In the genomic region with DNA sequence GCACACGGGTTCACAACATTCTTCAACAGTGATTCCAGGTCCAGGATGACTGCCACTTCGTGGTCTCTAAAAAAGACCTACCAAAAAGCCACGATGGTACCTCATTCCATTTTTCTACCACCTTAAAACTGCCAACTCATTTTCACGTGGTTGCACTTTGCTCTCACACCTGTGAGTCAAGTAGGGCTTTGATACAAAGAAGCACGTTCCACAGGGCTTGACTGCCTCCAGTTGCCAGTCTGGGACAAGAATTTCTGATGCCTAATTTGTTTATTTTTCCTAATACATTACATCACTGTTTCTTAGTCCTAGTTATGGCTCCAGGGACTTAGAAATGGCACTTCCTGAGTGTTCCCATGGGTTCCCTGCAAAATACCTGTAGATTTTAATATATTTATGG, we compare ENCODE assay signal across 21 cellular contexts.
A peak's percentile ranks its signal among the peaks of the same experiment; 100 is the strongest.
DNase-seq lines count a peak whose midpoint lies in the region; ATAC-seq and TF ChIP-seq lines count a peak whose summit lies in the region.
"Had no signal": no experiment of that assay in that cellular context is flagged by ENCODE, and none has a peak within 500 bp of the region (broad histone marks: within the 10 kb centered on the region; RNA-seq: fewer than 3 reads in every experiment).

No MANE protein-coding gene starts in this region.

- peak; percentile 63 for TF ChIP-seq RAD21 in neural cell (conservative IDR thresholded peaks at IDR 0.05)

- no peak overlapping the region for H2AFZ ChIP-seq in neural cell (ENCODE audit: low read depth, low read length)

- H3F3A ChIP-seq in neural cell (ENCODE audit: insufficient read depth, low read length, poor library complexity, severe bottlenecking) = no peaks in the 10 kb centered on the region

- H3K27me3 ChIP-seq in neural cell (ENCODE audit: insufficient read depth, low read depth, low read length) = no peaks in the 10 kb centered on the region
- H3K27me3 ChIP-seq: BLaER1 had no signal

- ATAC-seq in GM18867 (IDR thresholded peaks at IDR 0.05; ENCODE audit: unreplicated experiment) = no peak
- no peak for ATAC-seq in GM21390 (IDR thresholded peaks at IDR 0.05; ENCODE audit: unreplicated experiment)
- ATAC-seq: CD8-positive, alpha-beta T cell; GM12878; HCT116; K562 had no signal

- peak overlapping the region; percentile 70 for H3K27ac ChIP-seq in neural cell (ENCODE audit: low read length)
- H3K27ac ChIP-seq: BLaER1 had no signal

- DNase-seq in Caki2 (ENCODE audit: low read depth) (peak; percentile 56), DMS79 (lab: John Stamatoyannopoulos, UW) (peak; percentile 73), kidney tubule cell (ENCODE audit: low spot score) (peak; percentile 72), GM20000 (ENCODE audit: low spot score) (no peak), activated gamma-delta T cell treated with Interleukin-2 at 50 U/mL for 16 hours (no peak)
- DNase-seq: 8988T; CD8-positive, alpha-beta T cell; DMS 273 treated with DMSO at 0.1 percent for 48 hours; DND-41; EL; GOT3; H7; HFFc6; IMR-90 had no signal

- H3K9me3 ChIP-seq in neural cell (ENCODE audit: low read length) = no peaks in the 10 kb centered on the region
- H3K9me3 ChIP-seq: BLaER1 had no signal

- H3K79me2 ChIP-seq in neural cell (replicated peaks; ENCODE audit: insufficient read depth, low read length) = no peaks in the 10 kb centered on the region

- no peak overlapping the region for H3K4me3 ChIP-seq in neural cell (ENCODE audit: low read length)
- H3K4me3 ChIP-seq: BLaER1, GM12878, K562 had no signal

- no peaks in the 10 kb centered on the region for H3K9me2 ChIP-seq in neural cell (ENCODE audit: insufficient read depth, low read length)

- no peak for TF ChIP-seq EP300 in neural cell (conservative IDR thresholded peaks at IDR 0.05; ENCODE audit: poor library complexity, severe bottlenecking)

- H4K20me1 ChIP-seq in neural cell (ENCODE audit: insufficient read depth) = no peaks in the 10 kb centered on the region
- H4K20me1 ChIP-seq: BLaER1 had no signal

- H3K9ac ChIP-seq in neural cell (ENCODE audit: low read length) = no peak overlapping the region
- H3K9ac ChIP-seq: BLaER1 had no signal

- H3K4me2 ChIP-seq in neural cell (ENCODE audit: low read length) = no peak overlapping the region
- H3K4me2 ChIP-seq: BLaER1 had no signal

- TF ChIP-seq CTCF in neural cell (IDR thresholded peaks at IDR 0.05; ENCODE audit: poor library complexity, severe bottlenecking) = peak; percentile 50
- TF ChIP-seq CTCF in GM20000 (IDR thresholded peaks at IDR 0.05; ENCODE audit: extremely low read depth, missing control alignments) = no peak

- in situ Hi-C loops in Caki2 (cut with HindIII; ENCODE audit: low pct_unique_long_range_greater_than_20kb, low sequenced_read_pairs) = no loop called here

- no peaks in the 10 kb centered on the region for H3K36me3 ChIP-seq in neural cell (ENCODE audit: insufficient read depth, low read length)
- H3K36me3 ChIP-seq: BLaER1 had no signal

TF ChIP-seq in neural cell, 6 proteins besides CTCF, POLR2A, EP300 and RAD21:
- TF ChIP-seq TAF1 (IDR thresholded peaks at IDR 0.05; ENCODE audit: low read depth) (no peak), REST (IDR thresholded peaks at IDR 0.05; ENCODE audit: borderline replicate concordance) (peak; percentile 69), EZH2 (IDR thresholded peaks at IDR 0.05; ENCODE audit: borderline replicate concordance, insufficient read depth, low read length, poor library complexity, severe bottlenecking) (no peak), MXI1 (conservative IDR thresholded peaks at IDR 0.05; ENCODE audit: poor library complexity, severe bottlenecking) (no peak), POLR2AphosphoS5 (IDR thresholded peaks at IDR 0.05) (peak; percentile 43), SMC3 (conservative IDR thresholded peaks at IDR 0.05; ENCODE audit: poor library complexity) (peak; percentile 45)

Comparison
In these comparisons a context has a peak if more than half of its experiments do, and no peak if none do; other contexts are left out.
1. DNase-seq: peak in Caki2 (single experiment), DMS79 (single experiment) and kidney tubule cell (single experiment); none in GM20000 (single experiment) and activated gamma-delta T cell treated with Interleukin-2 at 50 U/mL for 16 hours (single experiment).